ENCODE assay signal across 9 cellular contexts in genomic region chr6:153947817-153948447, GRCh38.
DNase-seq lines count a peak whose midpoint lies in the region; ATAC-seq and TF ChIP-seq lines count a peak whose summit lies in the region.
"Had no signal": no experiment of that assay in that cellular context is flagged by ENCODE, and none has a peak within 500 bp of the region (broad histone marks: within the 10 kb centered on the region; RNA-seq: fewer than 3 reads in every experiment).

No MANE protein-coding gene starts in this region.

- no peak overlapping the region for H3K27ac ChIP-seq in MM.1S (ENCODE audit: low read length)
- no peak overlapping the region for H3K27ac ChIP-seq in mammary epithelial cell (ENCODE audit: insufficient read depth, low read depth, low read length)
- H3K27ac ChIP-seq: BLaER1 had no signal

- TF ChIP-seq CTCF in MM.1S (IDR thresholded peaks at IDR 0.05; ENCODE audit: low read length) (peak; percentile 65), mammary epithelial cell (conservative IDR thresholded peaks at IDR 0.05 in 1 of 2, IDR thresholded peaks at IDR 0.05 in 1 of 2; ENCODE audit: extremely low read depth in 1 of 2, insufficient read depth in 1 of 2, low read depth in 1 of 2, low read length in 2 of 2) (peak; percentile 82 to 94), mesothelial cell of epicardium (IDR thresholded peaks at IDR 0.05; ENCODE audit: unreplicated experiment) (peak; percentile 97), lower leg skin (IDR thresholded peaks at IDR 0.05) (no peak)

- DNase-seq in DMS153 treated with DMSO at 0.1 percent for 48 hours (lab: John Stamatoyannopoulos, UW; ENCODE audit: unreplicated experiment): peak; percentile 28
- no peak for DNase-seq in DMS153 (lab: John Stamatoyannopoulos, UW)
- DNase-seq in MM.1S: no peak
- DNase-seq in mammary epithelial cell: peak; percentile 14
- peak in 1 of 2 experiments; percentile 44 for DNase-seq in mesothelial cell of epicardium (ENCODE audit: low spot score in 2 of 2, unreplicated experiment in 2 of 2)
- DNase-seq in lower leg skin (ENCODE audit: low spot score in 2 of 2): no peak
- DNase-seq in NCI-H345 (lab: John Stamatoyannopoulos, UW): no peak

- H4K20me1 ChIP-seq in MM.1S (ENCODE audit: insufficient read depth, low read length) (no peaks in the 10 kb centered on the region), mammary epithelial cell (ENCODE audit: insufficient read depth, low read length) (no peaks in the 10 kb centered on the region)
- H4K20me1 ChIP-seq: BLaER1 had no signal

- H3K4me2 ChIP-seq in MM.1S (ENCODE audit: low read depth, low read length): no peak overlapping the region
- H3K4me2 ChIP-seq in mammary epithelial cell (ENCODE audit: insufficient read depth, low read depth, low read length): no peak overlapping the region
- H3K4me2 ChIP-seq: BLaER1 had no signal

- H3K27ac Mint-ChIP-seq in mesothelial cell of epicardium: peak overlapping the region; percentile 10

- H3K9me2 ChIP-seq in MM.1S (replicated peaks; ENCODE audit: insufficient read depth, low read length): no peaks in the 10 kb centered on the region

- H3K27me3 Mint-ChIP-seq in mesothelial cell of epicardium (ENCODE audit: low read depth): peaks cover 4% of the 10 kb centered on the region

- no peaks in the 10 kb centered on the region for H3K27me3 ChIP-seq in MM.1S (replicated peaks; ENCODE audit: insufficient read depth, low read length)
- H3K27me3 ChIP-seq in mammary epithelial cell (ENCODE audit: insufficient read depth, low read length): no peaks in the 10 kb centered on the region
- H3K27me3 ChIP-seq: BLaER1 had no signal

- no peak for TF ChIP-seq POLR2A in lower leg skin (IDR thresholded peaks at IDR 0.05)

- no peaks in the 10 kb centered on the region for H3K4me1 ChIP-seq in MM.1S (ENCODE audit: low read length)
- no peaks in the 10 kb centered on the region for H3K4me1 ChIP-seq in mammary epithelial cell (ENCODE audit: insufficient read depth, low read length)
- H3K4me1 ChIP-seq: BLaER1 had no signal

- BruUV-seq in mammary epithelial cell (replicated peaks; lab: Mats Ljungman, UMichigan): no TSS peak

- H3K79me2 ChIP-seq in MM.1S (ENCODE audit: low read length) (no peaks in the 10 kb centered on the region), mammary epithelial cell (ENCODE audit: insufficient read depth, low read length) (no peaks in the 10 kb centered on the region)

- CTCF ChIA-PET in mammary epithelial cell (lab: Charles Lee; ENCODE audit: low non-redundant PET): no interaction called here

- H3K4me1 Mint-ChIP-seq in mesothelial cell of epicardium: peaks cover 10% of the 10 kb centered on the region

- no peak overlapping the region for H3K9ac ChIP-seq in MM.1S (ENCODE audit: low read length)
- no peak overlapping the region for H3K9ac ChIP-seq in mammary epithelial cell (ENCODE audit: insufficient read depth, low read length)
- H3K9ac ChIP-seq: BLaER1 had no signal

- in situ Hi-C loops in mammary epithelial cell (cut with MboI; ENCODE audit: low sequenced_read_pairs in 2 of 2): no loop called here

- H3K9me3 Mint-ChIP-seq in mesothelial cell of epicardium: no peaks in the 10 kb centered on the region

- 15% methylated on average over 5 of the region's 5 CpGs for WGBS in mammary epithelial cell (ENCODE audit: low coverage, missing lambda C conversion rate)
- 20 to 23% methylated on average over 5 of the region's 5 CpGs for whole genome bisulfite sequencing in lower leg skin, 2 donors

- no peak overlapping the region for H2AFZ ChIP-seq in MM.1S (ENCODE audit: low read length)
- H2AFZ ChIP-seq in mammary epithelial cell (ENCODE audit: low read depth, low read length): no peak overlapping the region

- H3K9me3 ChIP-seq in MM.1S (replicated peaks; ENCODE audit: insufficient read depth, low read length) (no peaks in the 10 kb centered on the region), mammary epithelial cell (replicated peaks; ENCODE audit: insufficient read depth, low read length) (no peaks in the 10 kb centered on the region)
- H3K9me3 ChIP-seq: BLaER1 had no signal

- intact Hi-C loops in mammary epithelial cell (cut with micrococcal nuclease) (loop anchor here (1.0 kb wide), 1 partner anchor 717 kb away; no protein-coding TSS in a partner anchor), lower leg skin (cut with DNase I; ENCODE audit: low total_unique reads) (no loop called here)

- peak; percentile 76 for ATAC-seq in GM19438 (IDR thresholded peaks at IDR 0.05; ENCODE audit: low read depth, unreplicated experiment)

- H3K36me3 Mint-ChIP-seq in mesothelial cell of epicardium: no peaks in the 10 kb centered on the region

- H3K4me3 ChIP-seq in MM.1S (ENCODE audit: low read length): no peak overlapping the region
- no peak overlapping the region for H3K4me3 ChIP-seq in mammary epithelial cell (replicated peaks in 1 of 3; ENCODE audit: insufficient read depth in 1 of 3, low read depth in 2 of 3, low read length in 3 of 3)
- H3K4me3 ChIP-seq in lower leg skin (ENCODE audit: low read depth, poor library complexity, severe bottlenecking): no peak overlapping the region
- H3K4me3 ChIP-seq: BLaER1 had no signal

- H3K4me3 Mint-ChIP-seq in mesothelial cell of epicardium: peak overlapping the region; percentile 7

- H3F3A ChIP-seq in MM.1S (ENCODE audit: insufficient read depth, low read length): no peaks in the 10 kb centered on the region

- dilution Hi-C loops in mammary epithelial cell (cut with HindIII; ENCODE audit: low sequenced_read_pairs): no loop called here

- no peaks in the 10 kb centered on the region for H3K36me3 ChIP-seq in MM.1S (replicated peaks; ENCODE audit: insufficient read depth, low read length)
- H3K36me3 ChIP-seq in mammary epithelial cell (ENCODE audit: insufficient read depth, low read length): no peaks in the 10 kb centered on the region
- H3K36me3 ChIP-seq: BLaER1 had no signal

Comparison
In these comparisons a context has a peak if more than half of its experiments do, and no peak if none do; other contexts are left out.
1. DNase-seq: peak in DMS153 treated with DMSO at 0.1 percent for 48 hours (single experiment) and mammary epithelial cell (single experiment); none in DMS153 (single experiment), MM.1S (single experiment), lower leg skin (0 of 2) and NCI-H345 (single experiment).
2. CTCF ChIP-seq: peak in MM.1S (single experiment), mammary epithelial cell (2 of 2) and mesothelial cell of epicardium (single experiment); none in lower leg skin (0 of 3).